In genomic region chr1:27488523-27489138, GRCh38 we compare ENCODE assay signal across 8 cellular contexts. TPM values are rescaled to one million over a fixed set of nuclear protein-coding genes. Genes with fewer than 3 reads are reported as not detected.
DNase-seq lines count a peak whose midpoint lies in the region; ATAC-seq and TF ChIP-seq lines count a peak whose summit lies in the region.

No MANE protein-coding gene starts in this region.

- peaks cover 13% of the 10 kb centered on the region for H4K20me1 ChIP-seq in DND-41 (ENCODE audit: insufficient read depth, low read length)

- DNase-seq in DND-41 = peak; percentile 18
- peak; percentile 51 for DNase-seq in M059J (ENCODE audit: low read depth)
- no peak for DNase-seq in ascending aorta (ENCODE audit: low spot score in 2 of 2)
- peak; percentile 60 for DNase-seq in left kidney (ENCODE audit: low read depth, low spot score)
- no peak for DNase-seq in thoracic aorta (ENCODE audit: low spot score)
- DNase-seq in NCI-H2227 (lab: John Stamatoyannopoulos, UW; ENCODE audit: unreplicated experiment) = no peak
- DNase-seq in AG08395 (ENCODE audit: low spot score) = no peak

- TF ChIP-seq CTCF in DND-41 (IDR thresholded peaks at IDR 0.05; ENCODE audit: borderline replicate concordance, extremely low read depth, low read length, poor library complexity, severe bottlenecking) = no peak
- TF ChIP-seq CTCF in ascending aorta (IDR thresholded peaks at IDR 0.05) = no peak
- TF ChIP-seq CTCF in thoracic aorta (IDR thresholded peaks at IDR 0.05) = no peak

- H3K79me2 ChIP-seq in DND-41 (ENCODE audit: insufficient read depth, low read length) = peaks cover 59% of the 10 kb centered on the region

- H3K36me3 ChIP-seq in DND-41 (ENCODE audit: insufficient read depth, low read length) (peaks cover 3% of the 10 kb centered on the region; the same call in 1 of the 2 replicates), ascending aorta (no peaks in the 10 kb centered on the region), thoracic aorta (no peaks in the 10 kb centered on the region)

- H2AFZ ChIP-seq in DND-41 (ENCODE audit: low read depth, low read length) = no peak overlapping the region

- H3K9ac ChIP-seq in DND-41 (ENCODE audit: low read depth, low read length) = peak overlapping the region; percentile 91

- no peaks in the 10 kb centered on the region for H3K9me3 ChIP-seq in DND-41 (ENCODE audit: insufficient read depth, low read length, severe bottlenecking)
- no peaks in the 10 kb centered on the region for H3K9me3 ChIP-seq in ascending aorta
- H3K9me3 ChIP-seq in thoracic aorta = no peaks in the 10 kb centered on the region

- H3K27me3 ChIP-seq in DND-41 (ENCODE audit: insufficient read depth, low read length, poor library complexity) (no peaks in the 10 kb centered on the region), ascending aorta (no peaks in the 10 kb centered on the region), thoracic aorta (replicated peaks; ENCODE audit: insufficient read depth) (no peaks in the 10 kb centered on the region)

- peak overlapping the region; percentile 79 for H3K27ac ChIP-seq in DND-41 (ENCODE audit: low read length)
- peak overlapping the region; percentile 92 to 99 for H3K27ac ChIP-seq in ascending aorta
- H3K27ac ChIP-seq in thoracic aorta = peak overlapping the region; percentile 41 to 98

- H3K4me2 ChIP-seq in DND-41 (ENCODE audit: insufficient read depth, low read length) = peak overlapping the region; percentile 96

- no peak for ATAC-seq in DND-41 (ENCODE audit: insufficient read depth, low read depth)
- no peak for ATAC-seq in thoracic aorta (ENCODE audit: insufficient number of reproducible peaks, low FRiP score, low read depth)
- ATAC-seq in GM21367 (IDR thresholded peaks at IDR 0.05; ENCODE audit: unreplicated experiment) = no peak

- intact Hi-C loops in ascending aorta (cut with DNase I) = no loop called here

- H3K4me3 ChIP-seq in DND-41 (ENCODE audit: low read depth in 1 of 2, low read length in 2 of 2) (peak overlapping the region; percentile 68 to 95; a peak in 3 of 4 replicates), ascending aorta (peak overlapping the region; percentile 71 to 97), thoracic aorta (peak overlapping the region; percentile 99)

- H3K4me1 ChIP-seq in DND-41 (ENCODE audit: insufficient read depth, low read length) = peaks cover 22% of the 10 kb centered on the region
- peaks cover 24 to 28% of the 10 kb centered on the region in 2 donors for H3K4me1 ChIP-seq in ascending aorta
- peaks cover 33 to 46% of the 10 kb centered on the region in 2 donors for H3K4me1 ChIP-seq in thoracic aorta (ENCODE audit: control insufficient read depth in 1 of 2, low read depth in 2 of 2)

RNA-seq across cellular contexts. Expression of gene WASF2, which starts 1.3 kb away (rescaled TPM):
- 14.0 and 26.2 TPM in 2 replicates for total RNA-seq in M059J (2014; rRNA removed; shearing (Covaris generic))
- total RNA-seq in ascending aorta (70.4 TPM), thoracic aorta (10 to 100 TPM; 60.1 to 83.7 TPM)

Comparison
In these comparisons a context has a peak if more than half of its experiments do, and no peak if none do; other contexts are left out.
1. DNase-seq: peak in DND-41 (single experiment), M059J (single experiment) and left kidney (single experiment); none in ascending aorta (0 of 2), thoracic aorta (single experiment), NCI-H2227 (single experiment) and AG08395 (single experiment).
2. Peak in every context shown above with its lines, with median percentiles within 50 percentile points of each other: H3K27ac ChIP-seq and H3K4me3 ChIP-seq.